Comparison of ENCODE assay signal across 9 cellular contexts in genomic region chr1:165717918-165718515, GRCh38. TPM values are rescaled to one million over a fixed set of nuclear protein-coding genes. Genes with fewer than 3 reads are reported as not detected.
A peak's percentile ranks its signal among the peaks of the same experiment; 100 is the strongest.
DNase-seq lines count a peak whose midpoint lies in the region; ATAC-seq, FAIRE-seq and TF ChIP-seq lines count a peak whose summit lies in the region.
"Had no signal": no experiment of that assay in that cellular context is flagged by ENCODE, and none has a peak within 500 bp of the region (broad histone marks: within the 10 kb centered on the region; RNA-seq: fewer than 3 reads in every experiment).

No MANE protein-coding gene starts in this region.

- peak; percentile 77 for FAIRE-seq in GM18507 (lab: Jason Lieb, UNC)

- no peaks in the 10 kb centered on the region for H3K9me3 ChIP-seq in CD8-positive, alpha-beta T cell (ENCODE audit: low read length)
- no peaks in the 10 kb centered on the region for H3K9me3 ChIP-seq in RWPE2 (ENCODE audit: severe bottlenecking)
- no peaks in the 10 kb centered on the region for H3K9me3 ChIP-seq in lung (ENCODE audit: control insufficient read depth in 2 of 2, insufficient read depth in 1 of 2, low read length in 1 of 2)

- no peaks in the 10 kb centered on the region for H3K36me3 Mint-ChIP-seq in CD8-positive, alpha-beta T cell

- no peaks in the 10 kb centered on the region for H3K27me3 Mint-ChIP-seq in CD8-positive, alpha-beta T cell (ENCODE audit: low read depth)

- H3K27ac ChIP-seq in CD8-positive, alpha-beta T cell (ENCODE audit: low read depth, low read length): no peak overlapping the region
- H3K27ac ChIP-seq in RWPE2 (ENCODE audit: poor library complexity, severe bottlenecking): no peak overlapping the region
- no peak overlapping the region for H3K27ac ChIP-seq in lung (ENCODE audit: low read depth in 1 of 2, low read length in 1 of 2)
- H3K27ac ChIP-seq: skin epidermis had no signal

- CTCF ChIA-PET in CD8-positive, alpha-beta T cell (lab: Charles Lee): interaction anchor here (1.5 to 1.7 kb wide), 2 partner anchors 9 to 196 kb away, joined by 5 to 6 read pairs; no protein-coding TSS in a partner anchor

- intact Hi-C loops in CD8-positive, alpha-beta T cell (cut with DNase I, micrococcal nuclease): loop anchor here (1.0 to 10.0 kb wide), 2 partner anchors 196 to 767 kb away; no protein-coding TSS in a partner anchor

- H3K4me1 Mint-ChIP-seq in CD8-positive, alpha-beta T cell (ENCODE audit: low read depth): no peaks in the 10 kb centered on the region

- no peak for ATAC-seq in CD8-positive, alpha-beta T cell
- ATAC-seq in RWPE2 (ENCODE audit: low read depth) (peak; percentile 78), lung (ENCODE audit: insufficient read depth, low FRiP score) (no peak), HG03342 (IDR thresholded peaks at IDR 0.05; ENCODE audit: unreplicated experiment) (no peak), HG03095 (IDR thresholded peaks at IDR 0.05; ENCODE audit: unreplicated experiment) (no peak)

- H3K4me1 ChIP-seq in CD8-positive, alpha-beta T cell (ENCODE audit: insufficient read depth, low read length): no peaks in the 10 kb centered on the region
- H3K4me1 ChIP-seq in RWPE2 (ENCODE audit: insufficient read depth, poor library complexity, severe bottlenecking) (no peaks in the 10 kb centered on the region), lung (ENCODE audit: control insufficient read depth in 2 of 2, insufficient read depth in 2 of 2, low read length in 2 of 2) (no peaks in the 10 kb centered on the region)

- no peak overlapping the region for H3K4me3 ChIP-seq in CD8-positive, alpha-beta T cell (ENCODE audit: low read depth, low read length)
- H3K4me3 ChIP-seq in RWPE2 (ENCODE audit: severe bottlenecking): no peak overlapping the region
- no peak overlapping the region for H3K4me3 ChIP-seq in choroid plexus epithelial cell (ENCODE audit: low read depth, low read length)
- H3K4me3 ChIP-seq in lung: no peak overlapping the region
- H3K4me3 ChIP-seq: skin epidermis had no signal

- peak in 2 of 7 experiments; percentile 14 to 23 for DNase-seq in CD8-positive, alpha-beta T cell
- peak; percentile 14 for DNase-seq in GM18507 (ENCODE audit: extremely low spot score, insufficient read length, low read depth)
- DNase-seq in Kasumi-1 (lab: John Stamatoyannopoulos, UW): peak; percentile 66 to 72
- no peak for DNase-seq in RWPE2 (ENCODE audit: low spot score)
- DNase-seq in choroid plexus epithelial cell (ENCODE audit: low read depth): peak; percentile 88
- no peak for DNase-seq in lung (ENCODE audit: low spot score)

- H3K36me3 ChIP-seq in CD8-positive, alpha-beta T cell (ENCODE audit: insufficient read depth, low read length): no peaks in the 10 kb centered on the region
- H3K36me3 ChIP-seq in RWPE2 (ENCODE audit: low read depth): no peaks in the 10 kb centered on the region
- H3K36me3 ChIP-seq in lung (ENCODE audit: control insufficient read depth in 2 of 2, insufficient read depth in 2 of 2, low read length in 2 of 2): no peaks in the 10 kb centered on the region

- H3K27ac Mint-ChIP-seq in CD8-positive, alpha-beta T cell: no peak overlapping the region

- TF ChIP-seq CTCF in CD8-positive, alpha-beta T cell (IDR thresholded peaks at IDR 0.05): peak; percentile 24
- TF ChIP-seq CTCF in RWPE2 (IDR thresholded peaks at IDR 0.05; ENCODE audit: poor library complexity, severe bottlenecking) (peak; percentile 88), choroid plexus epithelial cell (conservative IDR thresholded peaks at IDR 0.05; ENCODE audit: low read depth, low read length) (peak; percentile 87), lung (IDR thresholded peaks at IDR 0.05; ENCODE audit: control extremely low read depth, extremely low read depth) (peak; percentile 49)

- WGBS in lung, 2 donors: 23 to 31% methylated on average over 4 of the region's 4 CpGs

- H3K4me3 Mint-ChIP-seq in CD8-positive, alpha-beta T cell: no peak overlapping the region

- no peaks in the 10 kb centered on the region for H3K9me3 Mint-ChIP-seq in CD8-positive, alpha-beta T cell

- H3K27me3 ChIP-seq in CD8-positive, alpha-beta T cell (ENCODE audit: insufficient read depth, low read length): no peaks in the 10 kb centered on the region
- H3K27me3 ChIP-seq in RWPE2 (ENCODE audit: insufficient read depth, poor library complexity, severe bottlenecking) (no peaks in the 10 kb centered on the region), lung (ENCODE audit: control insufficient read depth, insufficient read depth) (no peaks in the 10 kb centered on the region)

- POLR2A ChIA-PET in CD8-positive, alpha-beta T cell (lab: Charles Lee): no interaction called here

RNA-seq across cellular contexts. Expression of gene ALDH9A1, which starts 19.7 kb away (rescaled TPM):
- total RNA-seq in CD8-positive, alpha-beta T cell: 10 to 100 TPM; 18.7 to 22.0 TPM
- 10 to 100 TPM; 59.2 to 76.3 TPM for total RNA-seq in lung
- 10 to 100 TPM; 32.8 to 43.0 TPM for polyA plus RNA-seq in lung

RNA-seq across cellular contexts. Expression of gene TMCO1, which starts 50.7 kb away (rescaled TPM):
- 10 to 100 TPM; 30.5 to 33.5 TPM for total RNA-seq in CD8-positive, alpha-beta T cell
- total RNA-seq in lung: 10 to 100 TPM; 47.6 to 79.6 TPM
- 10 to 100 TPM; 49.3 to 84.5 TPM for polyA plus RNA-seq in lung

Comparison
In these comparisons a context has a peak if more than half of its experiments do, and no peak if none do; other contexts are left out.
1. DNase-seq: peak in GM18507 (single experiment), Kasumi-1 (2 of 2) and choroid plexus epithelial cell (single experiment); none in RWPE2 (single experiment) and lung (single experiment).
2. CTCF ChIP-seq: peak in every context shown above with its lines; median percentile 88 in RWPE2; 87 in choroid plexus epithelial cell; 49 in lung; 24 in CD8-positive, alpha-beta T cell.